12 cellular contexts compared by ENCODE assay signal in genomic region chr5:132629230-132629944, GRCh38. TPM values are rescaled to one million over a fixed set of nuclear protein-coding genes. Genes with fewer than 3 reads are reported as not detected.
A peak's percentile ranks its signal among the peaks of the same experiment; 100 is the strongest.
DNase-seq lines count a peak whose midpoint lies in the region; ATAC-seq and TF ChIP-seq lines count a peak whose summit lies in the region.
"Had no signal": no experiment of that assay in that cellular context is flagged by ENCODE, and none has a peak within 500 bp of the region (broad histone marks: within the 10 kb centered on the region; RNA-seq: fewer than 3 reads in every experiment).

No MANE protein-coding gene starts in this region.

- CTCF ChIA-PET in GM10248 (lab: Yijun Ruan, JAX): interaction anchor here (1.4 to 3.6 kb wide), 4 partner anchors 12 to 254 kb away, joined by 3 to 15 read pairs (median 10); no protein-coding TSS in a partner anchor
- CTCF ChIA-PET in activated CD8-positive, alpha-beta T cell treated with anti-CD3 and anti-CD28 coated beads for 36 hours (lab: Charles Lee): interaction anchor here (1.0 to 1.7 kb wide), 3 partner anchors 86 to 191 kb away, joined by 3 to 4 read pairs (median 3); no protein-coding TSS in a partner anchor

- H3K18ac ChIP-seq in neuronal stem cell (ENCODE audit: low read length): no peak overlapping the region

- no CpG with 5 or more reads among the region's 5 CpGs for WGBS in neuronal stem cell (ENCODE audit: extremely low coverage in 2 of 2, insufficient read length in 2 of 2, insufficient replicate concordance in 1 of 2), 2 donors

- ATAC-seq in GM18907 (IDR thresholded peaks at IDR 0.05; ENCODE audit: unreplicated experiment): peak; percentile 55
- ATAC-seq in HG02852 (IDR thresholded peaks at IDR 0.05; ENCODE audit: unreplicated experiment): peak; percentile 82
- peak; percentile 68 for ATAC-seq in activated CD8-positive, alpha-beta T cell treated with anti-CD3 and anti-CD28 coated beads for 36 hours

- no peaks in the 10 kb centered on the region for H3K9me3 Mint-ChIP-seq in activated CD8-positive, alpha-beta T cell treated with anti-CD3 and anti-CD28 coated beads for 36 hours
- H3K9me3 Mint-ChIP-seq in CD14-positive monocyte: no peaks in the 10 kb centered on the region

- H3K9ac ChIP-seq in neuronal stem cell (ENCODE audit: low read depth, low read length, poor library complexity): no peak overlapping the region
- H3K9ac ChIP-seq: SK-N-SH had no signal

- peaks cover 23% of the 10 kb centered on the region for H3K4me1 Mint-ChIP-seq in activated CD8-positive, alpha-beta T cell treated with anti-CD3 and anti-CD28 coated beads for 36 hours (ENCODE audit: low read depth)
- no peaks in the 10 kb centered on the region for H3K4me1 Mint-ChIP-seq in CD14-positive monocyte

- H3K27ac ChIP-seq in neuronal stem cell (replicated peaks; ENCODE audit: low read length): no peak overlapping the region
- H3K27ac ChIP-seq: esophagus muscularis mucosa had no signal

- H4K8ac ChIP-seq in neuronal stem cell (ENCODE audit: low read depth, low read length): no peak overlapping the region

- no peak overlapping the region for H3K4me3 ChIP-seq in neuronal stem cell (ENCODE audit: low read length in 2 of 2)
- H3K4me3 ChIP-seq: esophagus muscularis mucosa had no signal

- H4K91ac ChIP-seq in neuronal stem cell (ENCODE audit: low read depth, low read length, poor library complexity): no peak overlapping the region

- no peak overlapping the region for H3K4me3 Mint-ChIP-seq in activated CD8-positive, alpha-beta T cell treated with anti-CD3 and anti-CD28 coated beads for 36 hours
- H3K4me3 Mint-ChIP-seq in CD14-positive monocyte: no peak overlapping the region

- no peak overlapping the region for H3K14ac ChIP-seq in neuronal stem cell (ENCODE audit: low read length)

- POLR2A ChIA-PET in GM10248 (lab: Yijun Ruan, JAX): no interaction called here
- POLR2A ChIA-PET in activated CD8-positive, alpha-beta T cell treated with anti-CD3 and anti-CD28 coated beads for 36 hours (lab: Charles Lee): interaction anchor here (1.2 to 1.4 kb wide), 2 partner anchors 10 to 12 kb away, joined by 4 to 5 read pairs; no protein-coding TSS in a partner anchor

- H3K36me3 ChIP-seq in neuronal stem cell (replicated peaks in 1 of 2; ENCODE audit: control insufficient read depth in 2 of 2, insufficient read depth in 2 of 2, low read length in 2 of 2): no peaks in the 10 kb centered on the region

- H3K27me3 ChIP-seq in neuronal stem cell (ENCODE audit: control insufficient read depth in 3 of 3, insufficient read depth in 3 of 3, low read depth in 1 of 3, low read length in 3 of 3): no peaks in the 10 kb centered on the region
- H3K27me3 ChIP-seq: esophagus muscularis mucosa had no signal

- H3K27me3 Mint-ChIP-seq in activated CD8-positive, alpha-beta T cell treated with anti-CD3 and anti-CD28 coated beads for 36 hours: no peaks in the 10 kb centered on the region
- H3K27me3 Mint-ChIP-seq in CD14-positive monocyte (ENCODE audit: low read depth in 3 of 3): no peaks in the 10 kb centered on the region

- no peak overlapping the region for H3K4ac ChIP-seq in neuronal stem cell (ENCODE audit: low read length)

- no peak overlapping the region for H2BK12ac ChIP-seq in neuronal stem cell (ENCODE audit: low read length)

- H3K4me2 ChIP-seq in neuronal stem cell (ENCODE audit: insufficient read depth, low read length, poor library complexity, severe bottlenecking): no peak overlapping the region
- H3K4me2 ChIP-seq: SK-N-SH had no signal

- no peak overlapping the region for H2AFZ ChIP-seq in neuronal stem cell (ENCODE audit: low read length)

- no peaks in the 10 kb centered on the region for H3K79me1 ChIP-seq in neuronal stem cell (ENCODE audit: low read depth, low read length)

- H3K23ac ChIP-seq in neuronal stem cell (ENCODE audit: low read depth, low read length, poor library complexity): no peak overlapping the region

- H2BK120ac ChIP-seq in neuronal stem cell (ENCODE audit: low read depth, low read length): no peak overlapping the region

- peaks cover 40% of the 10 kb centered on the region for H3K36me3 Mint-ChIP-seq in activated CD8-positive, alpha-beta T cell treated with anti-CD3 and anti-CD28 coated beads for 36 hours (ENCODE audit: low read depth)
- H3K36me3 Mint-ChIP-seq in CD14-positive monocyte: peaks cover 33 to 61% of the 10 kb centered on the region in 2 donors

- DNase-seq in GM10248 (ENCODE audit: extremely low spot score): peak; percentile 51
- DNase-seq in activated CD8-positive, alpha-beta T cell treated with anti-CD3 and anti-CD28 coated beads for 36 hours: no peak
- DNase-seq in CD14-positive monocyte (ENCODE audit: low spot score): no peak
- no peak for DNase-seq in EL
- DNase-seq in ecto neural progenitor cell (ENCODE audit: low spot score): no peak
- DNase-seq in neuronal stem cell (ENCODE audit: low spot score): no peak
- DNase-seq: activated CD4-positive, alpha-beta T cell treated with anti-CD3 and anti-CD28 coated beads, Interleukin-2, amount 50 U/mL, for 4 hours; SK-N-SH had no signal

- peak overlapping the region; percentile 74 for H3K27ac Mint-ChIP-seq in activated CD8-positive, alpha-beta T cell treated with anti-CD3 and anti-CD28 coated beads for 36 hours
- H3K27ac Mint-ChIP-seq in CD14-positive monocyte: peak overlapping the region in 1 of 7 donors; percentile 33

- H2AK5ac ChIP-seq in neuronal stem cell (ENCODE audit: low read depth, low read length): no peak overlapping the region

- no peak overlapping the region for H2BK5ac ChIP-seq in neuronal stem cell (ENCODE audit: low read length)

- no peak for TF ChIP-seq CTCF in GM10248 (IDR thresholded peaks at IDR 0.05; ENCODE audit: control extremely low read depth, extremely low read depth, low read depth, missing control alignments)
- TF ChIP-seq CTCF in activated CD8-positive, alpha-beta T cell treated with anti-CD3 and anti-CD28 coated beads for 36 hours (IDR thresholded peaks at IDR 0.05): no peak
- TF ChIP-seq CTCF in CD14-positive monocyte (IDR thresholded peaks at IDR 0.05): no peak

- H3K9me3 ChIP-seq in neuronal stem cell (replicated peaks in 1 of 2; ENCODE audit: control insufficient read depth in 2 of 2, insufficient read depth in 1 of 2, low read depth in 1 of 2, low read length in 2 of 2): no peaks in the 10 kb centered on the region
- H3K9me3 ChIP-seq: esophagus muscularis mucosa, SK-N-SH had no signal

- intact Hi-C loops in activated CD8-positive, alpha-beta T cell treated with anti-CD3 and anti-CD28 coated beads for 36 hours (cut with micrococcal nuclease): no loop called here
- intact Hi-C loops in CD14-positive monocyte (cut with micrococcal nuclease): no loop called here

- H2BK15ac ChIP-seq in neuronal stem cell (ENCODE audit: low read length): no peak overlapping the region

- no peaks in the 10 kb centered on the region for H3K4me1 ChIP-seq in neuronal stem cell (ENCODE audit: control insufficient read depth in 2 of 2, insufficient read depth in 1 of 2, low read depth in 1 of 2, low read length in 2 of 2)
- H3K4me1 ChIP-seq: esophagus muscularis mucosa had no signal

RNA-seq across cellular contexts. Expression of gene IL13, which starts 28.6 kb away (rescaled TPM):
- total RNA-seq in activated CD8-positive, alpha-beta T cell treated with anti-CD3 and anti-CD28 coated beads for 36 hours: 1 to 10 TPM; 4.8 to 6.5 TPM
- polyA plus RNA-seq in CD14-positive monocyte: not detected
- not detected for polyA plus RNA-seq in neuronal stem cell (2013, experiment 1 of 2)
- not detected for polyA plus RNA-seq in neuronal stem cell (2013, experiment 2 of 2)
- total RNA-seq: esophagus muscularis mucosa had no signal

RNA-seq across cellular contexts. Expression of gene IL4, which starts 44.4 kb away (rescaled TPM):
- total RNA-seq in activated CD8-positive, alpha-beta T cell treated with anti-CD3 and anti-CD28 coated beads for 36 hours: 1 to 10 TPM in 1 of 2 experiments, under 1 TPM in 1; 0.72 to 1.4 TPM
- not detected for polyA plus RNA-seq in CD14-positive monocyte
- not detected for polyA plus RNA-seq in neuronal stem cell (2013, experiment 1 of 2)
- not detected for polyA plus RNA-seq in neuronal stem cell (2013, experiment 2 of 2)
- total RNA-seq: esophagus muscularis mucosa, subcutaneous adipose tissue had no signal
- polyA plus RNA-seq: SK-N-SH had no signal
